In genomic region chr1:234458352-234459027, GRCh38 we compare ENCODE assay signal across 1 cellular context.
TF ChIP-seq lines count a peak whose summit lies in the region.

No MANE protein-coding gene starts in this region.

TF ChIP-seq in HEK293, 187 proteins besides CTCF, POLR2A, EP300 and RAD21 (continued from another document and continues in another):
- no peak for TF ChIP-seq TRIM28 (IDR thresholded peaks at IDR 0.05; ENCODE audit: borderline replicate concordance, low read length)
- TF ChIP-seq KLF9 (tag by site-specific recombination; IDR thresholded peaks at IDR 0.05; ENCODE audit: low read depth): no peak
- TF ChIP-seq ZNF707 (tag by site-specific recombination; IDR thresholded peaks at IDR 0.05): no peak
- TF ChIP-seq ZNF596 (tag by site-specific recombination; IDR thresholded peaks at IDR 0.05): no peak
- no peak for TF ChIP-seq ZSCAN23 (tag by site-specific recombination; IDR thresholded peaks at IDR 0.05)
- no peak for TF ChIP-seq ZNF19 (tag by site-specific recombination; IDR thresholded peaks at IDR 0.05; ENCODE audit: low read depth)
- peak; percentile 64 for TF ChIP-seq SCRT2 (tag by site-specific recombination; IDR thresholded peaks at IDR 0.05)
- TF ChIP-seq ZNF645 (tag by site-specific recombination; IDR thresholded peaks at IDR 0.05): no peak
- no peak for TF ChIP-seq INSM2 (tag by site-specific recombination; IDR thresholded peaks at IDR 0.05)
- 0 out of 2 replicates have a peak, but pooled peaks have one; percentile 11 for TF ChIP-seq PRDM10 (tag by site-specific recombination; IDR thresholded peaks at IDR 0.05)
- TF ChIP-seq ZNF23 (tag by site-specific recombination; IDR thresholded peaks at IDR 0.05; ENCODE audit: borderline replicate concordance): no peak
- TF ChIP-seq KLF1 (tag by site-specific recombination; IDR thresholded peaks at IDR 0.05): no peak
- no peak for TF ChIP-seq ZNF548 (tag by site-specific recombination; IDR thresholded peaks at IDR 0.05)
- TF ChIP-seq ZBTB20 (tag by site-specific recombination; IDR thresholded peaks at IDR 0.05): peak; percentile 40; the same call in 1 of the 2 replicates
- no peak for TF ChIP-seq ZNF311 (tag by site-specific recombination; IDR thresholded peaks at IDR 0.05; ENCODE audit: borderline replicate concordance)
- no peak for TF ChIP-seq ZNF416 (tag by site-specific recombination; IDR thresholded peaks at IDR 0.05)
- no peak for TF ChIP-seq ZNF433 (tag by site-specific recombination; IDR thresholded peaks at IDR 0.05; ENCODE audit: low read depth)
- no peak for TF ChIP-seq ZFP69B (tag by site-specific recombination; IDR thresholded peaks at IDR 0.05)
- TF ChIP-seq SP2 (tag by site-specific recombination; IDR thresholded peaks at IDR 0.05): no peak
- no peak for TF ChIP-seq ZNF670 (tag by site-specific recombination; IDR thresholded peaks at IDR 0.05; ENCODE audit: low read depth)
- TF ChIP-seq TCF7L2 (IDR thresholded peaks at IDR 0.05; ENCODE audit: borderline replicate concordance, low read depth, low read length): no peak
- no peak for TF ChIP-seq PBX3 (CRISPR knock-in tag; IDR thresholded peaks at IDR 0.05)
- no peak for TF ChIP-seq ZBTB21 (tag by site-specific recombination; IDR thresholded peaks at IDR 0.05)
- no peak for TF ChIP-seq RBAK (tag by site-specific recombination; IDR thresholded peaks at IDR 0.05)
- no peak for TF ChIP-seq ZSCAN18 (tag by site-specific recombination; IDR thresholded peaks at IDR 0.05)
- no peak for TF ChIP-seq ZFP37 (tag by site-specific recombination; IDR thresholded peaks at IDR 0.05)
- no peak for TF ChIP-seq ZBTB49 (tag by site-specific recombination; IDR thresholded peaks at IDR 0.05; ENCODE audit: low read depth)
- TF ChIP-seq HIC1 (tag by site-specific recombination; IDR thresholded peaks at IDR 0.05): no peak
- TF ChIP-seq ZNF529 (tag by site-specific recombination; IDR thresholded peaks at IDR 0.05; ENCODE audit: insufficient replicate concordance): no peak
- peak; percentile 84 for TF ChIP-seq GLIS1 (tag by site-specific recombination; IDR thresholded peaks at IDR 0.05)
- TF ChIP-seq ZNF335 (tag by site-specific recombination; conservative IDR thresholded peaks at IDR 0.05): no peak
- TF ChIP-seq ZNF341 (tag by site-specific recombination; IDR thresholded peaks at IDR 0.05; ENCODE audit: low read depth): no peak
- no peak for TF ChIP-seq MYNN (tag by site-specific recombination; IDR thresholded peaks at IDR 0.05; ENCODE audit: borderline replicate concordance)
- no peak for TF ChIP-seq ZSCAN16 (tag by site-specific recombination; IDR thresholded peaks at IDR 0.05)
- TF ChIP-seq ZNF133 (tag by site-specific recombination; IDR thresholded peaks at IDR 0.05): no peak
- TF ChIP-seq ZNF747 (tag by site-specific recombination; IDR thresholded peaks at IDR 0.05): no peak
- TF ChIP-seq ZNF654 (tag by site-specific recombination; IDR thresholded peaks at IDR 0.05; ENCODE audit: low read depth): no peak
- no peak for TF ChIP-seq BCL11A (tag by site-specific recombination; IDR thresholded peaks at IDR 0.05; ENCODE audit: low read depth)
- no peak for TF ChIP-seq ZNF639 (tag by site-specific recombination; IDR thresholded peaks at IDR 0.05)
- no peak for TF ChIP-seq ZNF549 (tag by site-specific recombination; IDR thresholded peaks at IDR 0.05)
- TF ChIP-seq ZNF24 (tag by site-specific recombination; IDR thresholded peaks at IDR 0.05): no peak
- TF ChIP-seq ZNF600 (tag by site-specific recombination; IDR thresholded peaks at IDR 0.05): no peak
- no peak for TF ChIP-seq ZNF658 (tag by site-specific recombination; IDR thresholded peaks at IDR 0.05)
- no peak for TF ChIP-seq SP3 (tag by site-specific recombination; IDR thresholded peaks at IDR 0.05)
- TF ChIP-seq ZNF621 (tag by site-specific recombination; IDR thresholded peaks at IDR 0.05): no peak
- peak; percentile 92 for TF ChIP-seq MZF1 (tag by site-specific recombination; IDR thresholded peaks at IDR 0.05; ENCODE audit: borderline replicate concordance)
- TF ChIP-seq PATZ1 (tag by site-specific recombination; IDR thresholded peaks at IDR 0.05): 0 out of 2 replicates have a peak, but pooled peaks have one; percentile 35
- TF ChIP-seq IKZF3 (tag by site-specific recombination; IDR thresholded peaks at IDR 0.05): 0 out of 2 replicates have a peak, but pooled peaks have one; percentile 4
- TF ChIP-seq ZNF785 (tag by site-specific recombination; IDR thresholded peaks at IDR 0.05): no peak
- TF ChIP-seq ZBTB1 (tag by site-specific recombination; IDR thresholded peaks at IDR 0.05): no peak
- peak; percentile 74 for TF ChIP-seq ZIC2 (tag by site-specific recombination; IDR thresholded peaks at IDR 0.05)
- no peak for TF ChIP-seq ZNF169 (tag by site-specific recombination; IDR thresholded peaks at IDR 0.05)
